ENCODE assay signal across 8 cellular contexts in genomic region chr1:111739222-111739983, GRCh38. TPM values are rescaled to one million over a fixed set of nuclear protein-coding genes. Genes with fewer than 3 reads are reported as not detected.
DNase-seq lines count a peak whose midpoint lies in the region; ATAC-seq, FAIRE-seq and TF ChIP-seq lines count a peak whose summit lies in the region.

TSS of gene INKA2 (minus strand) at chr1:111739395. CDS start at chr1:111739242, 153 bp downstream.

- H3K4me1 ChIP-seq in A549 = peaks cover 6% of the 10 kb centered on the region; the same call in 2 of the 3 replicates
- peaks cover 44% of the 10 kb centered on the region for H3K4me1 ChIP-seq in skeletal muscle satellite cell (ENCODE audit: control insufficient read depth, insufficient read depth, low read length)

- H3K4me3 ChIP-seq in A549 (peak within 1 kb of the TSS; percentile 54), brain microvascular endothelial cell (ENCODE audit: low read depth, low read length) (peak within 1 kb of the TSS; percentile 64), iPS-18c (ENCODE audit: insufficient read depth, low read depth, low read length) (peak within 1 kb of the TSS; percentile 89), skeletal muscle satellite cell (ENCODE audit: low read length) (peak within 1 kb of the TSS; percentile 72)

- peak within 1 kb of the TSS; percentile 100 for H3K4me2 ChIP-seq in A549
- peak within 1 kb of the TSS; percentile 92 for H3K4me2 ChIP-seq in skeletal muscle satellite cell (ENCODE audit: low read length)

- in situ Hi-C loops in brain microvascular endothelial cell (cut with HindIII; ENCODE audit: low pct_ligation_motif_present, low sequenced_read_pairs) = no loop called here

- no peak for TF ChIP-seq EP300 in A549 (IDR thresholded peaks at IDR 0.05)

- CTCF ChIA-PET in A549 (lab: Yijun Ruan, JAX) = interaction anchor here (1.0 to 9.0 kb wide), 5 partner anchors 8 to 231 kb away, joined by 3 to 47 read pairs (median 4); no protein-coding TSS in a partner anchor

- H3K27ac ChIP-seq in A549 (peak within 1 kb of the TSS; percentile 78 to 95), brain microvascular endothelial cell (no peak within 1 kb of the TSS)

- 0% methylated on average over 5 of the region's 65 CpGs for WGBS in A549 (ENCODE audit: missing lambda C conversion rate)

- ATAC-seq in A549 (peak; percentile 87 to 93), GM18519 (IDR thresholded peaks at IDR 0.05; ENCODE audit: low FRiP score, unreplicated experiment) (peak; percentile 66), HG03039 (IDR thresholded peaks at IDR 0.05; ENCODE audit: unreplicated experiment) (peak; percentile 81)

- peak; percentile 72 to 86 for DNase-seq in A549 (ENCODE audit: low read depth in 1 of 2, low spot score in 1 of 2)
- peak; percentile 53 for DNase-seq in NCI-H2081 treated with DMSO at 0.1 percent for 48 hours (lab: John Stamatoyannopoulos, UW)
- peak; percentile 88 for DNase-seq in UCSD-AML1 (lab: John Stamatoyannopoulos, UW; ENCODE audit: unreplicated experiment)
- DNase-seq in brain microvascular endothelial cell = peak; percentile 70

- TF ChIP-seq POLR2A in A549 (IDR thresholded peaks at IDR 0.05; ENCODE audit: low read length) = peak; percentile 60

- H3K27me3 ChIP-seq in brain microvascular endothelial cell (replicated peaks) = no peaks in the 10 kb centered on the region
- peaks cover 6% of the 10 kb centered on the region for H3K27me3 ChIP-seq in skeletal muscle satellite cell (ENCODE audit: control insufficient read depth, insufficient read depth, low read length)

- TF ChIP-seq CTCF in A549 (IDR thresholded peaks at IDR 0.05) (no peak), brain microvascular endothelial cell (IDR thresholded peaks at IDR 0.05; ENCODE audit: low read depth, low read length, missing control alignments) (peak; percentile 1)

- H3K9me3 ChIP-seq in A549 = no peaks in the 10 kb centered on the region
- H3K9me3 ChIP-seq in iPS-18c (ENCODE audit: control insufficient read depth, insufficient read depth, low read length) = no peaks in the 10 kb centered on the region
- H3K9me3 ChIP-seq in skeletal muscle satellite cell (replicated peaks; ENCODE audit: low read length) = no peaks in the 10 kb centered on the region

- H3K9ac ChIP-seq in skeletal muscle satellite cell (ENCODE audit: low read depth, low read length) = peak within 1 kb of the TSS; percentile 76

- POLR2A ChIA-PET in A549 (lab: Yijun Ruan, JAX) = interaction anchor here (1.0 to 2.2 kb wide), 4 partner anchors 12 to 198 kb away, joined by 3 to 12 read pairs (median 3); no protein-coding TSS in a partner anchor

- H3K36me3 ChIP-seq in brain microvascular endothelial cell (replicated peaks) (no peaks in the 10 kb centered on the region), skeletal muscle satellite cell (ENCODE audit: insufficient read depth, low read length) (no peaks in the 10 kb centered on the region)

- no peak for FAIRE-seq in A549 (lab: Jason Lieb, UNC)

- no peak for TF ChIP-seq RAD21 in A549 (conservative IDR thresholded peaks at IDR 0.05 in 1 of 2, IDR thresholded peaks at IDR 0.05 in 1 of 2)

TF ChIP-seq in A549, 52 proteins besides CTCF, POLR2A, EP300 and RAD21:
- TF ChIP-seq BCL3 (IDR thresholded peaks at IDR 0.05) = 0 out of 3 replicates have a peak, but pooled peaks have one; percentile 9
- TF ChIP-seq NPAS2 (CRISPR knock-in tag; IDR thresholded peaks at IDR 0.05; ENCODE audit: borderline replicate concordance) = no peak
- TF ChIP-seq MAX (IDR thresholded peaks at IDR 0.05) = peak; percentile 75
- TF ChIP-seq, protein P1, sequence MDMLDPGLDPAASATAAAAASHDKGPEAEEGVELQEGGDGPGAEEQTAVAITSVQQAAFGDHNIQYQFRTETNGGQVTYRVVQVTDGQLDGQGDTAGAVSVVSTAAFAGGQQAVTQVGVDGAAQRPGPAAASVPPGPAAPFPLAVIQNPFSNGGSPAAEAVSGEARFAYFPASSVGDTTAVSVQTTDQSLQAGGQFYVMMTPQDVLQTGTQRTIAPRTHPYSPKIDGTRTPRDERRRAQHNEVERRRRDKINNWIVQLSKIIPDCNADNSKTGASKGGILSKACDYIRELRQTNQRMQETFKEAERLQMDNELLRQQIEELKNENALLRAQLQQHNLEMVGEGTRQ (IDR thresholded peaks at IDR 0.05) = peak; percentile 82
- TF ChIP-seq EHF (CRISPR knock-in tag; IDR thresholded peaks at IDR 0.05) = no peak
- peak; percentile 81 for TF ChIP-seq E2F6 (IDR thresholded peaks at IDR 0.05; ENCODE audit: borderline replicate concordance, low read depth)
- TF ChIP-seq RNF2 (IDR thresholded peaks at IDR 0.05; ENCODE audit: borderline replicate concordance, low read depth) = 0 out of 2 replicates have a peak, but pooled peaks have one; percentile 61
- TF ChIP-seq EHMT2 (IDR thresholded peaks at IDR 0.05; ENCODE audit: low read depth) = no peak

RNA-seq across cellular contexts. Expression of gene INKA2, which starts in this region (rescaled TPM):
- 1.2 TPM in 2 replicates for polyA plus RNA-seq in A549 (2011; rRNA removed)
- 0.40 and 0.66 TPM in 2 replicates for polyA plus RNA-seq in A549 (2012; cell fraction: cytosol; rRNA removed)
- polyA plus RNA-seq in A549 (2012; cell fraction: nucleus; rRNA removed) = 0.78 and 1.2 TPM in 2 replicates
- polyA plus RNA-seq in A549 (2017; fragmentation: RNase III; extraction: RNeasy Plus Mini Kit Qiagen cat#74134 plus additional on column Dnase treatment) = 1.3 to 2.1 TPM (median 1.8 TPM) in 3 replicates
- 1.3 and 4.6 TPM in 2 replicates for polyA minus RNA-seq in A549 (2011; rRNA and poly(A)+ RNA removed)
- total RNA-seq in skeletal muscle satellite cell (2012; rRNA removed) = 4.3 and 7.9 TPM in 2 replicates
